6 cellular contexts compared by ENCODE assay signal in genomic region chr1:206374714-206375113, GRCh38.
DNase-seq lines count a peak whose midpoint lies in the region; ATAC-seq and TF ChIP-seq lines count a peak whose summit lies in the region.
"Not testable (repeated sequence)": the region's sequence is repeated elsewhere in the genome, so short reads cannot be mapped to it uniquely, and the experiment has no call there.

No MANE protein-coding gene starts in this region.

- H3K36me3 Mint-ChIP-seq in chondrocyte (ENCODE audit: low read depth); natural killer cell treated with Interleukin-12 subunit alpha and Interleukin-12 subunit beta and Interleukin-15 and Interleukin-18, amount 100 ng/mL, for 72 hours; stimulated activated naive B cell treated with anti-CD40 and anti-IgM and Interleukin-4, amounts not matched to agents 10 μg/mL and 1 μg/mL and 100 μg/mL, for 72 hours: not testable (repeated sequence)

- not testable (repeated sequence) for BruUV-seq in Panc1 (replicated peaks; lab: Mats Ljungman, UMichigan)

- WGBS in heart right ventricle, 2 donors = no CpG with 5 or more reads among the region's 5 CpGs
- no CpG with 5 or more reads among the region's 5 CpGs for WGBS in right lobe of liver (ENCODE audit: insufficient coverage, low coverage, low lambda C conversion rate, missing lambda C conversion rate)

- not testable (repeated sequence) for H3K36me3 ChIP-seq in Panc1 (ENCODE audit: control insufficient read depth, insufficient read depth, low read length); heart right ventricle; right lobe of liver

- CTCF ChIA-PET in Panc1 (lab: Charles Lee) = not testable (repeated sequence)

- peak overlapping the region; percentile 85 for H3K27ac Mint-ChIP-seq in chondrocyte (ENCODE audit: unreplicated experiment)
- H3K27ac Mint-ChIP-seq in natural killer cell treated with Interleukin-12 subunit alpha and Interleukin-12 subunit beta and Interleukin-15 and Interleukin-18, amount 100 ng/mL, for 72 hours = peak overlapping the region in 1 of 2 donors; percentile 82
- peak overlapping the region; percentile 49 for H3K27ac Mint-ChIP-seq in stimulated activated naive B cell treated with anti-CD40 and anti-IgM and Interleukin-4, amounts not matched to agents 10 μg/mL and 1 μg/mL and 100 μg/mL, for 72 hours

- H3K4me3 Mint-ChIP-seq in chondrocyte (ENCODE audit: unreplicated experiment); stimulated activated naive B cell treated with anti-CD40 and anti-IgM and Interleukin-4, amounts not matched to agents 10 μg/mL and 1 μg/mL and 100 μg/mL, for 72 hours: not testable (repeated sequence)
- H3K4me3 Mint-ChIP-seq in natural killer cell treated with Interleukin-12 subunit alpha and Interleukin-12 subunit beta and Interleukin-15 and Interleukin-18, amount 100 ng/mL, for 72 hours = peak overlapping the region; percentile 9

- not testable (repeated sequence) for H3K4me1 ChIP-seq in Panc1 (ENCODE audit: control insufficient read depth, insufficient read depth, low read length); heart right ventricle; right lobe of liver

- POLR2A ChIA-PET in Panc1 (lab: Charles Lee) = not testable (repeated sequence)

- not testable (repeated sequence) for H3K27me3 ChIP-seq in Panc1 (ENCODE audit: control insufficient read depth, insufficient read depth, low read length); heart right ventricle; right lobe of liver

- not testable (repeated sequence) for TF ChIP-seq POLR2A in right lobe of liver (IDR thresholded peaks at IDR 0.05)

- H3K27ac ChIP-seq in Panc1 (ENCODE audit: low read length); right lobe of liver: not testable (repeated sequence)
- peak overlapping the region in 1 of 10 donors; percentile 77 for H3K27ac ChIP-seq in heart right ventricle

- ATAC-seq in Panc1 (peak; percentile 51; the same call in 1 of the 2 replicates), heart right ventricle (peak in 7 of 8 donors; percentile 58 to 80 (median 69)), right lobe of liver (peak; percentile 45 to 62 (median 58))
- ATAC-seq in natural killer cell treated with Interleukin-12 subunit alpha and Interleukin-12 subunit beta and Interleukin-15 and Interleukin-18, amount 100 ng/mL, for 72 hours = not testable (repeated sequence)
- peak in 1 of 2 donors; percentile 45 for ATAC-seq in stimulated activated naive B cell treated with anti-CD40 and anti-IgM and Interleukin-4, amounts not matched to agents 10 μg/mL and 1 μg/mL and 100 μg/mL, for 72 hours (replicated peaks)

- H3K27me3 Mint-ChIP-seq in chondrocyte (ENCODE audit: low read depth); natural killer cell treated with Interleukin-12 subunit alpha and Interleukin-12 subunit beta and Interleukin-15 and Interleukin-18, amount 100 ng/mL, for 72 hours; stimulated activated naive B cell treated with anti-CD40 and anti-IgM and Interleukin-4, amounts not matched to agents 10 μg/mL and 1 μg/mL and 100 μg/mL, for 72 hours: not testable (repeated sequence)

- DNase-seq in Panc1 (ENCODE audit: low read depth, low spot score); chondrocyte (ENCODE audit: low spot score); heart right ventricle; right lobe of liver; natural killer cell treated with Interleukin-12 subunit alpha and Interleukin-12 subunit beta and Interleukin-15 and Interleukin-18, amount 100 ng/mL, for 72 hours (ENCODE audit: low spot score); stimulated activated naive B cell treated with anti-CD40 and anti-IgM and Interleukin-4, amounts not matched to agents 10 μg/mL and 1 μg/mL and 100 μg/mL, for 72 hours: not testable (repeated sequence)

- H3K4me1 Mint-ChIP-seq in chondrocyte (ENCODE audit: low read depth) = peaks cover 10% of the 10 kb centered on the region
- H3K4me1 Mint-ChIP-seq in natural killer cell treated with Interleukin-12 subunit alpha and Interleukin-12 subunit beta and Interleukin-15 and Interleukin-18, amount 100 ng/mL, for 72 hours (ENCODE audit: low read depth in 2 of 2); stimulated activated naive B cell treated with anti-CD40 and anti-IgM and Interleukin-4, amounts not matched to agents 10 μg/mL and 1 μg/mL and 100 μg/mL, for 72 hours: not testable (repeated sequence)

- not testable (repeated sequence) for H3K4me3 ChIP-seq in Panc1 (ENCODE audit: low read depth in 2 of 2, low read length in 2 of 2); heart right ventricle; right lobe of liver

- in situ Hi-C loops in Panc1 (cut with HindIII; ENCODE audit: low pct_unique_long_range_greater_than_20kb, low sequenced_read_pairs) = not testable (repeated sequence)

- intact Hi-C loops in Panc1 (cut with micrococcal nuclease; ENCODE audit: unreplicated experiment); heart right ventricle (cut with DNase I); right lobe of liver (cut with DNase I): not testable (repeated sequence)

- TF ChIP-seq CTCF in Panc1 (IDR thresholded peaks at IDR 0.05); chondrocyte (IDR thresholded peaks at IDR 0.05); heart right ventricle (IDR thresholded peaks at IDR 0.05); right lobe of liver (IDR thresholded peaks at IDR 0.05): not testable (repeated sequence)

- H3K9me3 ChIP-seq in Panc1 (ENCODE audit: control insufficient read depth, insufficient read depth, low read depth, low read length); right lobe of liver: not testable (repeated sequence)
- peaks cover 0 to 14% (median 0%) of the 10 kb centered on the region in 11 donors for H3K9me3 ChIP-seq in heart right ventricle

- H3K9me3 Mint-ChIP-seq in chondrocyte (ENCODE audit: low read depth); natural killer cell treated with Interleukin-12 subunit alpha and Interleukin-12 subunit beta and Interleukin-15 and Interleukin-18, amount 100 ng/mL, for 72 hours; stimulated activated naive B cell treated with anti-CD40 and anti-IgM and Interleukin-4, amounts not matched to agents 10 μg/mL and 1 μg/mL and 100 μg/mL, for 72 hours: not testable (repeated sequence)
